Comparison of ENCODE assay signal across 26 cellular contexts in the genomic region with DNA sequence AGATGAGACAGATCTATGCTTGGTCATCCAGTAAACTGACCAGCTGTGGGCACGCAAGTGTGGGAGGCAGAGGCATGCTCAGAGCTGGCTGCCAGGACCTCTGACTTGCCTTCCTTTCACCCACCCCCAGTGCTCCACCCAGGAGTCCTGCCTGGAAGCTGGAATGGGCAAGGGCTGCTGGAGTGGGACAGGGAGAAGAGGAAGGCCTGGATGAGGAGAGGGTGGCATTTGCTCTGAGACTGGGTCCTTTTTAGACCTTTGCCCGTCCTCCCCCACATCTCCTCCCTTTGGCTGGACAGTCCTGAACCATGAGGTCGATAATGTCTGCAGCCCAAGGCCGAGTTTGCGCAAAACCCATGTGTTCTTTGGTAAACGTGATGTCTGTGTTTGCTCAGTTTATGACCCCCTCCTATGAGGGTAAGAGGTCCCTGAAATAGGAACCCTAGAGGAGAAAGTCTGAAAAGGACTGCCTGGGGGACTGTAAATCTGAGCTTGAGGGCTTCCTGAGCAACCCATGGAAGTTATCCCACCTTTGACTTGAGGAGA. TPM values are rescaled to one million over a fixed set of nuclear protein-coding genes. Genes with fewer than 3 reads are reported as not detected.
A peak's percentile ranks its signal among the peaks of the same experiment; 100 is the strongest.
DNase-seq lines count a peak whose midpoint lies in the region; ATAC-seq, FAIRE-seq and TF ChIP-seq lines count a peak whose summit lies in the region.
"Had no signal": no experiment of that assay in that cellular context is flagged by ENCODE, and none has a peak within 500 bp of the region (broad histone marks: within the 10 kb centered on the region; RNA-seq: fewer than 3 reads in every experiment).

No MANE protein-coding gene starts in this region.

- DNase-seq in AG20443 (ENCODE audit: low spot score) = peak; percentile 26
- no peak for DNase-seq in HFFc6
- no peak for DNase-seq in pancreas
- no peak for DNase-seq in ecto neural progenitor cell (ENCODE audit: low spot score)
- DNase-seq: activated naive CD8-positive, alpha-beta T cell treated with anti-CD3 and anti-CD28 coated beads, Interleukin-2, amount 10 ng/mL, durations not matched to agents 7 days and 5 days; activated T-cell treated with anti-CD3 and anti-CD28 coated beads, Interleukin-2, amount 50 U/mL, for 1 hour; AML-193; COR-L47; effector memory CD8-positive, alpha-beta T cell; KG1; NCI-H1048; NCI-H2081; NCI-H510A treated with DMSO at 0.1 percent for 48 hours; stimulated activated CD4-positive, alpha-beta T cell treated with anti-CD3 and anti-CD28 coated beads, Interleukin-2, amount 100 ng/mL, for 24 hours; T-helper 1 cell had no signal

- H3K36me3 ChIP-seq in pancreas = no peaks in the 10 kb centered on the region
- H3K36me3 ChIP-seq: neural progenitor cell had no signal

- no peaks in the 10 kb centered on the region for H3K27me3 ChIP-seq in pancreas
- H3K27me3 ChIP-seq: neural progenitor cell had no signal

- no peaks in the 10 kb centered on the region; the same call in none of the 2 replicates for H3K27me3 Mint-ChIP-seq in HFFc6 (ENCODE audit: insufficient read depth)
- H3K27me3 Mint-ChIP-seq: activated naive CD8-positive, alpha-beta T cell treated with anti-CD3 and anti-CD28 coated beads, Interleukin-2, amount 10 ng/mL, durations not matched to agents 7 days and 5 days had no signal

- peak overlapping the region; percentile 96; the same call in 1 of the 2 replicates for H3K27ac Mint-ChIP-seq in HFFc6
- H3K27ac Mint-ChIP-seq: activated naive CD8-positive, alpha-beta T cell treated with anti-CD3 and anti-CD28 coated beads, Interleukin-2, amount 10 ng/mL, durations not matched to agents 7 days and 5 days; effector memory CD8-positive, alpha-beta T cell had no signal

- no peaks in the 10 kb centered on the region for H3K9me3 ChIP-seq in pancreas

- intact Hi-C loops in pancreas (cut with DNase I) = loop anchor here (5.0 to 10.0 kb wide), 3 partner anchors 144 to 237 kb away; a partner anchor contains a TSS

- 26 to 33% methylated on average over 6 of the region's 6 CpGs for WGBS in pancreas, 2 donors

- no peaks in the 10 kb centered on the region for H3K36me3 Mint-ChIP-seq in HFFc6 (ENCODE audit: low read depth)
- H3K36me3 Mint-ChIP-seq: activated naive CD8-positive, alpha-beta T cell treated with anti-CD3 and anti-CD28 coated beads, Interleukin-2, amount 10 ng/mL, durations not matched to agents 7 days and 5 days; neural progenitor cell had no signal

- peak in 3 of 4 donors; percentile 18 to 49 (median 19) for ATAC-seq in pancreas
- no peak for ATAC-seq in HG03039 (IDR thresholded peaks at IDR 0.05; ENCODE audit: unreplicated experiment)
- ATAC-seq in HG03135 (IDR thresholded peaks at IDR 0.05; ENCODE audit: unreplicated experiment) = no peak
- ATAC-seq: effector memory CD8-positive, alpha-beta T cell had no signal

- H3K9me3 Mint-ChIP-seq in HFFc6 = no peaks in the 10 kb centered on the region
- H3K9me3 Mint-ChIP-seq: activated naive CD8-positive, alpha-beta T cell treated with anti-CD3 and anti-CD28 coated beads, Interleukin-2, amount 10 ng/mL, durations not matched to agents 7 days and 5 days; central memory CD8-positive, alpha-beta T cell; effector memory CD8-positive, alpha-beta T cell; neural progenitor cell had no signal

- peak overlapping the region; percentile 39 for H3K27ac ChIP-seq in cingulate gyrus (ENCODE audit: low read depth, low read length)
- no peak overlapping the region for H3K27ac ChIP-seq in pancreas
- H3K27ac ChIP-seq: neural progenitor cell had no signal

- H3K4me1 Mint-ChIP-seq in HFFc6 (ENCODE audit: low read depth) = peaks cover 46% of the 10 kb centered on the region

- no peak overlapping the region for H3K4me3 Mint-ChIP-seq in HFFc6
- H3K4me3 Mint-ChIP-seq: activated naive CD8-positive, alpha-beta T cell treated with anti-CD3 and anti-CD28 coated beads, Interleukin-2, amount 10 ng/mL, durations not matched to agents 7 days and 5 days; central memory CD8-positive, alpha-beta T cell; effector memory CD8-positive, alpha-beta T cell; neural progenitor cell had no signal

- no peaks in the 10 kb centered on the region for H3K4me1 ChIP-seq in pancreas

- no peak for FAIRE-seq in pancreas (lab: Jason Lieb, UNC)
- FAIRE-seq: GM19239, H54 had no signal

- TF ChIP-seq CTCF in HFFc6 (IDR thresholded peaks at IDR 0.05) (no peak), pancreas (IDR thresholded peaks at IDR 0.05) (no peak)

- H3K4me3 ChIP-seq in pancreas = no peak overlapping the region
- H3K4me3 ChIP-seq: neural progenitor cell had no signal

RNA-seq across cellular contexts. Expression of a gene that starts 3.8 kb away (rescaled TPM):
- under 1 TPM in 5 of 6 experiments, not detected in 1; 0.12 to 0.34 (median 0.18) TPM for total RNA-seq in HFFc6 (2021; fragmentation: NEBNext Ultra II Directional; extraction: Animal tissue kit (Norgen Biotek cat#: 25700))
- total RNA-seq in pancreas = 10 to 100 TPM in 1 of 6 donors, under 1 TPM in 1, not detected in 4; 0.24 to 17.8 TPM
- under 1 TPM in 1 of 2 donors, not detected in 1; 0.05 TPM for polyA plus RNA-seq in pancreas
- total RNA-seq: activated naive CD8-positive, alpha-beta T cell treated with anti-CD3 and anti-CD28 coated beads, Interleukin-2, amount 10 ng/mL, durations not matched to agents 7 days and 5 days; urinary bladder had no signal

RNA-seq across cellular contexts. Expression of a gene that starts 8.3 kb away (rescaled TPM):
- 1 to 10 TPM; 3.9 to 5.8 (median 4.6) TPM for total RNA-seq in HFFc6 (2021; fragmentation: NEBNext Ultra II Directional; extraction: Animal tissue kit (Norgen Biotek cat#: 25700))
- total RNA-seq in pancreas = 1 to 10 TPM in 1 of 6 donors, under 1 TPM in 3, not detected in 2; 0.06 to 2.2 (median 0.79) TPM
- polyA plus RNA-seq in pancreas = under 1 TPM; 0.19 TPM

RNA-seq across cellular contexts. Expression of a gene that starts 16.7 kb away (rescaled TPM):
- not detected for total RNA-seq in HFFc6 (2021; fragmentation: NEBNext Ultra II Directional; extraction: Animal tissue kit (Norgen Biotek cat#: 25700))
- under 1 TPM in 2 of 6 donors, not detected in 4; 0.09 TPM for total RNA-seq in pancreas
- polyA plus RNA-seq in pancreas = not detected
- total RNA-seq: Daoy, kidney epithelial cell, renal cortical epithelial cell, urinary bladder had no signal

RNA-seq across cellular contexts. Expression of a gene that starts 20.5 kb away (rescaled TPM):
- 10 to 100 TPM; 33.7 to 39.4 (median 37.9) TPM for total RNA-seq in HFFc6 (2021; fragmentation: NEBNext Ultra II Directional; extraction: Animal tissue kit (Norgen Biotek cat#: 25700))
- 10 to 100 TPM; 22.9 to 39.8 (median 25.5) TPM for total RNA-seq in pancreas
- polyA plus RNA-seq in pancreas = 10 to 100 TPM; 14.5 to 16.8 TPM

RNA-seq across cellular contexts. Expression of a gene that starts 28.4 kb away (rescaled TPM):
- total RNA-seq in HFFc6 (2021; fragmentation: NEBNext Ultra II Directional; extraction: Animal tissue kit (Norgen Biotek cat#: 25700)) = under 1 TPM in 5 of 6 experiments, not detected in 1; 0.11 to 0.85 (median 0.21) TPM
- total RNA-seq in pancreas = 10 to 100 TPM in 1 of 6 donors, 1 to 10 TPM in 3, under 1 TPM in 2; 0.39 to 11.7 (median 3.6) TPM
- polyA plus RNA-seq in pancreas = 1 to 10 TPM; 6.2 to 6.5 TPM
- total RNA-seq: renal cortical epithelial cell had no signal

Comparison
In these comparisons a context has a peak if more than half of its experiments do, and no peak if none do; other contexts are left out.
1. ATAC-seq: peak in pancreas (3 of 4); none in HG03039 (single experiment) and HG03135 (single experiment).